18 cellular contexts compared by ENCODE assay signal in genomic region chr1:59543211-59543668, GRCh38.
DNase-seq lines count a peak whose midpoint lies in the region; ATAC-seq, FAIRE-seq and TF ChIP-seq lines count a peak whose summit lies in the region.
"Had no signal": no experiment of that assay in that cellular context is flagged by ENCODE, and none has a peak within 500 bp of the region (broad histone marks: within the 10 kb centered on the region; RNA-seq: fewer than 3 reads in every experiment).

No MANE protein-coding gene starts in this region.

- no peaks in the 10 kb centered on the region for H3K9me3 Mint-ChIP-seq in WTC11
- no peaks in the 10 kb centered on the region for H3K9me3 Mint-ChIP-seq in activated naive CD8-positive, alpha-beta T cell treated with anti-CD3 and anti-CD28 coated beads for 36 hours
- H3K9me3 Mint-ChIP-seq: activated naive CD8-positive, alpha-beta T cell treated with anti-CD3 and anti-CD28 coated beads, Interleukin-2, amount 50 U/mL, for 24 hours had no signal

- no peaks in the 10 kb centered on the region for H3K79me1 ChIP-seq in mesenchymal stem cell (replicated peaks; ENCODE audit: low read length, poor library complexity, severe bottlenecking)

- H2BK15ac ChIP-seq in mesenchymal stem cell (ENCODE audit: low read depth, poor library complexity, severe bottlenecking) = no peak overlapping the region

- no peak overlapping the region for H3K9ac ChIP-seq in mesenchymal stem cell (ENCODE audit: low read length)

- H3K23ac ChIP-seq in mesenchymal stem cell (ENCODE audit: low read length in 2 of 2) = no peak overlapping the region

- H3K14ac ChIP-seq in mesenchymal stem cell (ENCODE audit: low read length in 2 of 2) = no peak overlapping the region

- peak; percentile 88 for DNase-seq in LHCN-M2 (ENCODE audit: low read depth)
- no peak for DNase-seq in WTC11 (ENCODE audit: low spot score)
- no peak for DNase-seq in mesenchymal stem cell
- DNase-seq in small intestine = peak; percentile 65
- no peak for DNase-seq in activated naive CD8-positive, alpha-beta T cell treated with anti-CD3 and anti-CD28 coated beads for 36 hours
- no peak for DNase-seq in right cardiac atrium
- DNase-seq: activated CD8-positive, alpha-beta T cell treated with anti-CD3 and anti-CD28 coated beads, Interleukin-2, amount 10 ng/mL, durations not matched to agents 7 days and 5 days; activated naive CD8-positive, alpha-beta T cell treated with anti-CD3 and anti-CD28 coated beads, Interleukin-2, amount 50 U/mL, for 24 hours; effector memory CD4-positive, alpha-beta T cell; hypothalamus; left ventricle myocardium inferior; naive thymus-derived CD8-positive, alpha-beta T cell; NCI-H187 had no signal

- H3K27me3 Mint-ChIP-seq in WTC11 (ENCODE audit: low read depth) = no peaks in the 10 kb centered on the region
- H3K27me3 Mint-ChIP-seq in activated naive CD8-positive, alpha-beta T cell treated with anti-CD3 and anti-CD28 coated beads for 36 hours = no peaks in the 10 kb centered on the region
- H3K27me3 Mint-ChIP-seq: activated naive CD8-positive, alpha-beta T cell treated with anti-CD3 and anti-CD28 coated beads, Interleukin-2, amount 50 U/mL, for 24 hours; naive thymus-derived CD8-positive, alpha-beta T cell had no signal

- POLR2A ChIA-PET in WTC11 (lab: Charles Lee) = no interaction called here

- CTCF ChIA-PET in WTC11 (lab: Charles Lee) = no interaction called here

- TF ChIP-seq CTCF in WTC11 (IDR thresholded peaks at IDR 0.05) = no peak

- intact Hi-C loops in right cardiac atrium (cut with DNase I) = no loop called here

- no peak overlapping the region for H3K27ac Mint-ChIP-seq in WTC11
- no peak overlapping the region for H3K27ac Mint-ChIP-seq in activated naive CD8-positive, alpha-beta T cell treated with anti-CD3 and anti-CD28 coated beads for 36 hours
- H3K27ac Mint-ChIP-seq: activated CD8-positive, alpha-beta T cell treated with anti-CD3 and anti-CD28 coated beads, Interleukin-2, amount 10 ng/mL, durations not matched to agents 7 days and 5 days; activated naive CD8-positive, alpha-beta T cell treated with anti-CD3 and anti-CD28 coated beads, Interleukin-2, amount 50 U/mL, for 24 hours; activated T-helper 1 cell treated with anti-CD3 and anti-CD28 coated beads, Interleukin-12 subunit alpha, Interleukin-12 subunit beta, Interleukin-2, Interleukin-4 antibody, amounts not matched to agents 30 ng/mL and 10 ng/mL and 1 ng/mL, durations not matched to agents 14 hours and 24 hours and 36 hours had no signal

- peaks cover 4% of the 10 kb centered on the region for H3K4me1 ChIP-seq in mesenchymal stem cell (ENCODE audit: control insufficient read depth, insufficient read depth, low read depth, low read length)
- H3K4me1 ChIP-seq in small intestine (ENCODE audit: control insufficient read depth in 2 of 2, insufficient read depth in 1 of 2, low read depth in 1 of 2, low read length in 1 of 2) = peaks cover 2 to 4% of the 10 kb centered on the region in 2 donors
- no peaks in the 10 kb centered on the region for H3K4me1 ChIP-seq in right cardiac atrium (ENCODE audit: control insufficient read depth, insufficient read depth, low read length)

- H2BK5ac ChIP-seq in mesenchymal stem cell (ENCODE audit: low read depth, low read length, poor library complexity, severe bottlenecking) = peak overlapping the region; percentile 46

- no peak overlapping the region for H3K4me3 Mint-ChIP-seq in WTC11
- H3K4me3 Mint-ChIP-seq in activated naive CD8-positive, alpha-beta T cell treated with anti-CD3 and anti-CD28 coated beads for 36 hours = no peak overlapping the region
- H3K4me3 Mint-ChIP-seq: activated CD8-positive, alpha-beta T cell treated with anti-CD3 and anti-CD28 coated beads, Interleukin-2, amount 10 ng/mL, durations not matched to agents 7 days and 5 days; activated naive CD8-positive, alpha-beta T cell treated with anti-CD3 and anti-CD28 coated beads, Interleukin-2, amount 50 U/mL, for 24 hours; activated T-helper 1 cell treated with anti-CD3 and anti-CD28 coated beads, Interleukin-12 subunit alpha, Interleukin-12 subunit beta, Interleukin-2, Interleukin-4 antibody, amounts not matched to agents 30 ng/mL and 10 ng/mL and 1 ng/mL, durations not matched to agents 14 hours and 24 hours and 36 hours; naive thymus-derived CD8-positive, alpha-beta T cell had no signal

- no peak overlapping the region for H3K18ac ChIP-seq in mesenchymal stem cell (ENCODE audit: low read depth in 1 of 2, low read length in 2 of 2)

- H3K9me3 ChIP-seq in mesenchymal stem cell (ENCODE audit: control insufficient read depth, low read length) = no peaks in the 10 kb centered on the region
- no peaks in the 10 kb centered on the region for H3K9me3 ChIP-seq in small intestine (ENCODE audit: control insufficient read depth, low read depth)
- no peaks in the 10 kb centered on the region for H3K9me3 ChIP-seq in right cardiac atrium (ENCODE audit: control insufficient read depth, low read length)
- H3K9me3 ChIP-seq: left ventricle myocardium inferior had no signal

- no peak overlapping the region for H3K4ac ChIP-seq in mesenchymal stem cell (ENCODE audit: low read depth in 1 of 2, low read length in 2 of 2)

- ATAC-seq in WTC11 (0 out of 2 replicates have a peak, but pooled peaks have one; percentile 22), GM19452 (IDR thresholded peaks at IDR 0.05; ENCODE audit: unreplicated experiment) (no peak), right cardiac atrium (no peak)
- ATAC-seq: activated CD8-positive, alpha-beta T cell treated with anti-CD3 and anti-CD28 coated beads, Interleukin-2, amount 10 ng/mL, durations not matched to agents 7 days and 5 days; activated naive CD8-positive, alpha-beta T cell treated with anti-CD3 and anti-CD28 coated beads, Interleukin-2, amount 50 U/mL, for 24 hours; naive thymus-derived CD8-positive, alpha-beta T cell had no signal

- WGBS in mesenchymal stem cell = 54% methylated on average over 3 of the region's 5 CpGs
- WGBS in small intestine, 3 donors = 24 to 60% (median 24%) methylated on average over 5 of the region's 5 CpGs
- 43% methylated on average over 5 of the region's 5 CpGs for WGBS in right cardiac atrium

- peak overlapping the region; percentile 25 for H3K4me2 ChIP-seq in mesenchymal stem cell (ENCODE audit: low read length, poor library complexity, severe bottlenecking)

- no peak overlapping the region for H4K91ac ChIP-seq in mesenchymal stem cell (ENCODE audit: low read length)

- no peak overlapping the region for H4K8ac ChIP-seq in mesenchymal stem cell (ENCODE audit: low read length)

- H3K36me3 ChIP-seq in mesenchymal stem cell (ENCODE audit: control insufficient read depth in 1 of 2, insufficient read depth in 2 of 2, low read depth in 1 of 2, low read length in 2 of 2) = no peaks in the 10 kb centered on the region
- no peaks in the 10 kb centered on the region for H3K36me3 ChIP-seq in small intestine (ENCODE audit: control insufficient read depth in 2 of 2, insufficient read depth in 2 of 2, low read length in 2 of 2)
- H3K36me3 ChIP-seq: left ventricle myocardium inferior had no signal

- FAIRE-seq in small intestine (lab: Jason Lieb, UNC) = no peak
- FAIRE-seq: H54 had no signal

- H2BK120ac ChIP-seq in mesenchymal stem cell (ENCODE audit: low read depth, low read length) = no peak overlapping the region

- no peaks in the 10 kb centered on the region for H3K36me3 Mint-ChIP-seq in WTC11
- peaks cover 1% of the 10 kb centered on the region for H3K36me3 Mint-ChIP-seq in activated naive CD8-positive, alpha-beta T cell treated with anti-CD3 and anti-CD28 coated beads for 36 hours

- H2AFZ ChIP-seq in mesenchymal stem cell (ENCODE audit: low read depth, low read length) = no peak overlapping the region

- H3K27me3 ChIP-seq in mesenchymal stem cell (ENCODE audit: control insufficient read depth in 1 of 2, insufficient read depth in 1 of 2, low read length in 2 of 2) (no peaks in the 10 kb centered on the region), small intestine (ENCODE audit: control insufficient read depth in 2 of 2, insufficient read depth in 2 of 2, low read length in 2 of 2) (no peaks in the 10 kb centered on the region), right cardiac atrium (ENCODE audit: control insufficient read depth, insufficient read depth) (no peaks in the 10 kb centered on the region)

- H3K4me3 ChIP-seq in mesenchymal stem cell (ENCODE audit: insufficient read depth in 1 of 2, low read depth in 1 of 2, low read length in 2 of 2) (no peak overlapping the region), small intestine (ENCODE audit: low read depth in 1 of 2, low read length in 2 of 2) (no peak overlapping the region), right cardiac atrium (ENCODE audit: low read length) (no peak overlapping the region)
- H3K4me3 ChIP-seq: left ventricle myocardium inferior had no signal

- H3K4me1 Mint-ChIP-seq in WTC11 = peaks cover 7% of the 10 kb centered on the region
- peaks cover 3% of the 10 kb centered on the region for H3K4me1 Mint-ChIP-seq in activated naive CD8-positive, alpha-beta T cell treated with anti-CD3 and anti-CD28 coated beads for 36 hours

- H3K27ac ChIP-seq in mesenchymal stem cell (ENCODE audit: low read length, poor library complexity, severe bottlenecking) (peak overlapping the region; percentile 59), small intestine (ENCODE audit: low read depth in 1 of 2, low read length in 1 of 2) (peak overlapping the region in 1 of 2 donors; percentile 39), right cardiac atrium (ENCODE audit: low read length) (no peak overlapping the region)
- H3K27ac ChIP-seq: left ventricle myocardium inferior, RWPE1, VCaP had no signal

- H2AK5ac ChIP-seq in mesenchymal stem cell (ENCODE audit: low read length, severe bottlenecking) = no peak overlapping the region

- no peak overlapping the region for H2BK12ac ChIP-seq in mesenchymal stem cell (ENCODE audit: low read length in 2 of 2)

TF ChIP-seq in WTC11, 78 proteins besides CTCF, POLR2A, EP300 and RAD21 (continues in another document):
- no peak for TF ChIP-seq ZNF425 (CRISPR knock-in tag; conservative IDR thresholded peaks at IDR 0.05)

Comparison
In these comparisons a context has a peak if more than half of its experiments do, and no peak if none do; other contexts are left out.
1. DNase-seq: peak in LHCN-M2 (single experiment) and small intestine (single experiment); none in WTC11 (single experiment), mesenchymal stem cell (single experiment), activated naive CD8-positive, alpha-beta T cell treated with anti-CD3 and anti-CD28 coated beads for 36 hours (single experiment) and right cardiac atrium (0 of 3).